ENCODE assay signal across 8 cellular contexts in genomic region chr10:75793848-75794247, GRCh38.
"Had no signal": no experiment of that assay in that cellular context is flagged by ENCODE, and none has a peak within 500 bp of the region (broad histone marks: within the 10 kb centered on the region; RNA-seq: fewer than 3 reads in every experiment).

No MANE protein-coding gene starts in this region.

- H3K36me3 ChIP-seq: HAP-1 had no signal

- DNase-seq: GM23248, GOT3, H7, IMR-90 had no signal

- H3K9me3 ChIP-seq: HAP-1 had no signal

- H3K27ac ChIP-seq: GM23248, HL-60 had no signal

- H3K4me3 ChIP-seq: GM23248, HAP-1, K562 had no signal

- FAIRE-seq: K562 had no signal

- H3K9ac ChIP-seq: GM23248 had no signal

- H3K4me1 ChIP-seq: HAP-1 had no signal

- H2AFZ ChIP-seq: GM23248 had no signal

- ATAC-seq: HCT116, K562 had no signal
